In genomic region chr3:153078826-153079225, GRCh38 we compare ENCODE assay signal across 1 cellular context.
TF ChIP-seq lines count a peak whose summit lies in the region.

No MANE protein-coding gene starts in this region.

TF ChIP-seq in GM23338, 12 proteins besides CTCF, POLR2A, EP300 and RAD21 (continued from another document):
- TF ChIP-seq REST (IDR thresholded peaks at IDR 0.05; ENCODE audit: unreplicated experiment) (no peak), ETS1 (IDR thresholded peaks at IDR 0.05) (no peak), POLR2AphosphoS5 (IDR thresholded peaks at IDR 0.05; ENCODE audit: low read depth) (no peak), ZNF331 (CRISPR knock-in tag; IDR thresholded peaks at IDR 0.05; ENCODE audit: low read depth) (no peak), EZH2 (IDR thresholded peaks at IDR 0.05; ENCODE audit: low read depth, unreplicated experiment) (no peak), STAT1 (IDR thresholded peaks at IDR 0.05; ENCODE audit: unreplicated experiment) (no peak), CREB1 (CRISPR knock-in tag; IDR thresholded peaks at IDR 0.05; ENCODE audit: low read depth) (no peak), JUNB (IDR thresholded peaks at IDR 0.05; ENCODE audit: unreplicated experiment) (no peak), ZNF462 (CRISPR knock-in tag; IDR thresholded peaks at IDR 0.05) (no peak), EZH2phosphoT487 (IDR thresholded peaks at IDR 0.05; ENCODE audit: unreplicated experiment) (no peak), NANOG (IDR thresholded peaks at IDR 0.05; ENCODE audit: borderline replicate concordance) (no peak)
